In the genomic region with DNA sequence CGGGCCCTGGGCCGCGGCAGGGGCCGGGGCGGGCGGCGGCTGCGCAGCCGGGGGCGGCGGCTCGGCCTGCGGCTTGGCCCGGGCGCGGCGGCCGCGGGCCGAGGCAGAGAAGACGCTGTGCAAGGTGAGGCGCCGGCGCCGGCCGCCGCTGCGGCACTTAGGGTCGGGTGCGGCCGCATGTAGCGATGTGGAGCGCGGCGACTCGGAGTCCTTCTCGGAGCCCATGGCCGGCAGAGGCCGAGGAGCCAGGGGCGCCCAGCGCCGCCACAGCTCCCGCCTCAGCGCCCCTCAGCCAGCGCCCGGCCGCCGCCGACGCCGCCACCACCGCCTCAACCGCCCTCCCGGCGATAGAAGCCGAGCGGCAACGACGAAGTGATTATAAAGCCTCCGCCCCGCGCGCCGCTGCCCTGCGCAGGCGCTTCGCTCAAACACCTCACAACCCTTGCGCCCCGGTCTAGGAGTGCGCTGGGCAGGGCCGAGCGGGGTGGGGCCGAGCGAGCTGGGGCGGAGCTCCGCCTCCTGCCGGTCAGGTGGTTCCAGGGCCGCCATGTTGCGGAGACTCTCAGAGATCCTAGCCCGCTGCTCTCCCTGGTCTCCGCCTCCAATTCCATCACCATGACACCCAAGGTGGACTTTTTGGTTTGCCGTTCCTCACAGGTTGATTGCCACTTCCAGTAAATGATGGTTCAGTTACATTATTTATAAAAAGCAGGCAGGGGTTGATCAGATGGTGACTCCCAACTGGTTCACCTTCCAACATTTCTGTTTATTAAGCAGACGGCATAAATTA, we compare ENCODE assay signal across 8 cellular contexts. TPM values are rescaled to one million over a fixed set of nuclear protein-coding genes. Genes with fewer than 3 reads are reported as not detected.
DNase-seq lines count a peak whose midpoint lies in the region; ATAC-seq and TF ChIP-seq lines count a peak whose summit lies in the region.

RNF19B (minus strand) TSS at position 349 of the 790 bp plus-strand sequence; CDS start at position 225, 124 bp downstream.

- TF ChIP-seq CTCF in GM13976 (IDR thresholded peaks at IDR 0.05; ENCODE audit: borderline replicate concordance, control extremely low read depth, extremely low read depth, insufficient read depth, missing control alignments): no peak
- TF ChIP-seq CTCF in left ventricle myocardium inferior (IDR thresholded peaks at IDR 0.05; ENCODE audit: borderline replicate concordance): peak; percentile 30
- peak; percentile 27 to 65 (median 54) for TF ChIP-seq CTCF in prostate gland (IDR thresholded peaks at IDR 0.05)

- no peaks in the 10 kb centered on the region for H3K9me3 Mint-ChIP-seq in T-helper 1 cell treated with Interleukin-12 subunit alpha and Interleukin-12 subunit beta and Interleukin-4 antibody, amounts not matched to agents 30 μg/mL and 1 μg/mL, for 36 hours

- TF ChIP-seq POLR2A in prostate gland (IDR thresholded peaks at IDR 0.05): peak; percentile 99

- H3K27ac ChIP-seq in left ventricle myocardium inferior (replicated peaks) (peak within 1 kb of the TSS; percentile 97), prostate gland (peak within 1 kb of the TSS; percentile 87 to 89), urinary bladder (ENCODE audit: low read depth) (peak within 1 kb of the TSS; percentile 93)

- peaks cover 30% of the 10 kb centered on the region for H3K36me3 Mint-ChIP-seq in T-helper 1 cell treated with Interleukin-12 subunit alpha and Interleukin-12 subunit beta and Interleukin-4 antibody, amounts not matched to agents 30 μg/mL and 1 μg/mL, for 36 hours (ENCODE audit: low read depth)

- no peaks in the 10 kb centered on the region for H3K27me3 ChIP-seq in left ventricle myocardium inferior (ENCODE audit: low read depth)
- H3K27me3 ChIP-seq in prostate gland (replicated peaks; ENCODE audit: insufficient read depth): no peaks in the 10 kb centered on the region

- H3K36me3 ChIP-seq in left ventricle myocardium inferior: no peaks in the 10 kb centered on the region
- no peaks in the 10 kb centered on the region for H3K36me3 ChIP-seq in prostate gland
- H3K36me3 ChIP-seq in urinary bladder (ENCODE audit: insufficient read depth): no peaks in the 10 kb centered on the region

- DNase-seq in GM13976 (ENCODE audit: low spot score): peak; percentile 98
- peak; percentile 92 for DNase-seq in NCI-H1694 (lab: John Stamatoyannopoulos, UW)
- peak; percentile 86 for DNase-seq in amniotic stem cell (lab: John Stamatoyannopoulos, UW)
- peak; percentile 96 for DNase-seq in left ventricle myocardium inferior
- peak; percentile 96 for DNase-seq in prostate gland (ENCODE audit: low spot score)

- no peaks in the 10 kb centered on the region for H3K27me3 Mint-ChIP-seq in T-helper 1 cell treated with Interleukin-12 subunit alpha and Interleukin-12 subunit beta and Interleukin-4 antibody, amounts not matched to agents 30 μg/mL and 1 μg/mL, for 36 hours (ENCODE audit: low read depth)

- peaks cover 48% of the 10 kb centered on the region for H3K4me1 Mint-ChIP-seq in T-helper 1 cell treated with Interleukin-12 subunit alpha and Interleukin-12 subunit beta and Interleukin-4 antibody, amounts not matched to agents 30 μg/mL and 1 μg/mL, for 36 hours (ENCODE audit: low read depth)

- peak within 1 kb of the TSS; percentile 88 for H3K27ac Mint-ChIP-seq in T-helper 1 cell treated with Interleukin-12 subunit alpha and Interleukin-12 subunit beta and Interleukin-4 antibody, amounts not matched to agents 30 μg/mL and 1 μg/mL, for 36 hours

- in situ Hi-C loops in GM13976 (cut with MboI; ENCODE audit: low sequenced_read_pairs, unreplicated experiment): no loop called here

- intact Hi-C loops in left ventricle myocardium inferior (cut with micrococcal nuclease) (no loop called here), prostate gland (cut with DNase I) (loop anchor here (5.0 kb wide), 1 partner anchor 43 kb away; no protein-coding TSS in a partner anchor)

- peaks cover 43% of the 10 kb centered on the region for H3K4me1 ChIP-seq in left ventricle myocardium inferior
- H3K4me1 ChIP-seq in prostate gland (replicated peaks): no peaks in the 10 kb centered on the region
- H3K4me1 ChIP-seq in urinary bladder (ENCODE audit: insufficient read depth): no peaks in the 10 kb centered on the region

- H3K9me3 ChIP-seq in left ventricle myocardium inferior (replicated peaks): no peaks in the 10 kb centered on the region
- H3K9me3 ChIP-seq in prostate gland: no peaks in the 10 kb centered on the region

- 5% methylated on average over 10 of the region's 83 CpGs for WGBS in prostate gland
- under 1% methylated on average over 83 of the region's 83 CpGs for WGBS in urinary bladder

- peak within 1 kb of the TSS; percentile 92 for H3K4me3 Mint-ChIP-seq in T-helper 1 cell treated with Interleukin-12 subunit alpha and Interleukin-12 subunit beta and Interleukin-4 antibody, amounts not matched to agents 30 μg/mL and 1 μg/mL, for 36 hours

- H3K4me3 ChIP-seq in left ventricle myocardium inferior: peak within 1 kb of the TSS; percentile 98
- peak within 1 kb of the TSS; percentile 85 to 86 for H3K4me3 ChIP-seq in prostate gland
- H3K4me3 ChIP-seq in urinary bladder (ENCODE audit: low read depth, low read length): peak within 1 kb of the TSS; percentile 81

- peak; percentile 78 for ATAC-seq in HG02870 (IDR thresholded peaks at IDR 0.05; ENCODE audit: unreplicated experiment)

RNA-seq across cellular contexts. Expression of gene RNF19B, which starts in this region (rescaled TPM):
- total RNA-seq in left ventricle myocardium inferior (15.4 TPM), prostate gland (10 to 100 TPM; 16.7 to 77.8 TPM), urinary bladder (8.7 TPM)
- 15.0 TPM for polyA plus RNA-seq in urinary bladder

Comparison
In these comparisons a context has a peak if more than half of its experiments do, and no peak if none do; other contexts are left out.
1. Peak in every context shown above with its lines: DNase-seq, ATAC-seq, H3K4me3 ChIP-seq and H3K27ac ChIP-seq.